Comparison of ENCODE assay signal across 8 cellular contexts in the genomic region with DNA sequence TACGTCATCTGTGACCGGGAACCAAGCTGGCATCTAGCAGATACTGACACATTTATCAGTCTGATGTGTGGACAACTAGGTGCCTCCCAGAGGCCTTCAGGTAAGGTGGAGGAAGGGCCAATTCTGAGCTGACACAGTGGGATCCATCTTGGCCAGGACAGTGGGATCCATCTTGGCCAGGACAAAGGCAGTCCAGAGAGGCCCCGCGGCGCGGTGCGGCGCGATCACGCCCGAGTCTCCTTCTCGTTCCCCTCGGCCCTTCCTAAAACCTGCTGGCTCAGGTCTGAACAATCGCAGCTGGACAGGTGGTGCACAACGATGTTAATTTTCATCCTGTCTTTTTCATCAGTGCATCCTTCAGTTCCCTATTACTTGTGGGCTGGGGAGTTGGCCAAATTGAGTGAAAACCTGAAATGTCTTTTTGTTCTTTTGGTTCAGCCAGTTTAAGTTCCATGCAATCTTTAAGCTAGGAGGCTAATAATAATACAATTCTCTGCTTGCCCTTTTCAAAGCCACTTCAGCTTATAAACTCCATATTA. TPM values are rescaled to one million over a fixed set of nuclear protein-coding genes. Genes with fewer than 3 reads are reported as not detected.
DNase-seq lines count a peak whose midpoint lies in the region; ATAC-seq and TF ChIP-seq lines count a peak whose summit lies in the region.

No MANE protein-coding gene starts in this region.

- H4K8ac ChIP-seq in mesendoderm (ENCODE audit: low read depth, low read length), result no peak overlapping the region

- H3K9me3 Mint-ChIP-seq in CD14-positive monocyte, result peaks cover 0 to 3% (median 0%) of the 10 kb centered on the region in 7 donors

- H3K9me3 ChIP-seq in MM.1S (replicated peaks; ENCODE audit: insufficient read depth, low read length), result no peaks in the 10 kb centered on the region

- H3K4me1 Mint-ChIP-seq in CD14-positive monocyte, result peaks cover 33% of the 10 kb centered on the region

- peaks cover 10% of the 10 kb centered on the region for H3K4me1 ChIP-seq in MM.1S (ENCODE audit: low read length)
- peaks cover 2% of the 10 kb centered on the region for H3K4me1 ChIP-seq in mesendoderm (ENCODE audit: control insufficient read depth, low read depth, low read length)

- no peak overlapping the region for H4K5ac ChIP-seq in mesendoderm (ENCODE audit: low read length)

- no CpG with 5 or more reads among the region's 15 CpGs for WGBS in mesendoderm (ENCODE audit: extremely low coverage, insufficient coverage, low lambda C conversion rate)

- H3K36me3 Mint-ChIP-seq in CD14-positive monocyte, result peaks cover 6 to 19% of the 10 kb centered on the region in 2 donors

- peak overlapping the region; percentile 90; the same call in 1 of the 2 replicates for H3K9ac ChIP-seq in MM.1S (ENCODE audit: low read length)
- peak overlapping the region; percentile 45 for H3K9ac ChIP-seq in mesendoderm (ENCODE audit: low read length)

- peak overlapping the region; percentile 80 to 99 for H3K4me3 Mint-ChIP-seq in CD14-positive monocyte

- peaks cover 43% of the 10 kb centered on the region for H3K79me2 ChIP-seq in MM.1S (ENCODE audit: low read length)
- peaks cover 37% of the 10 kb centered on the region for H3K79me2 ChIP-seq in mesendoderm (ENCODE audit: control insufficient read depth, insufficient read depth, low read length)

- H3K27ac ChIP-seq in MM.1S (ENCODE audit: low read length), result peak overlapping the region; percentile 89; the same call in 1 of the 2 replicates
- peak overlapping the region; percentile 98 for H3K27ac ChIP-seq in angular gyrus (ENCODE audit: low read depth, low read length)
- H3K27ac ChIP-seq in mesendoderm (ENCODE audit: low read depth, low read length), result no peak overlapping the region

- H2AK5ac ChIP-seq in mesendoderm (ENCODE audit: low read length), result no peak overlapping the region

- no peak overlapping the region for H2BK15ac ChIP-seq in mesendoderm (replicated peaks; ENCODE audit: low read depth)

- peak overlapping the region; percentile 99 for H2AFZ ChIP-seq in MM.1S (ENCODE audit: low read length)

- no peak overlapping the region for H2BK5ac ChIP-seq in mesendoderm (ENCODE audit: low read length)

- DNase-seq in CD14-positive monocyte (ENCODE audit: low spot score) (no peak), MM.1S (no peak), mesendoderm (peak; percentile 14), ureter (ENCODE audit: low spot score) (peak; percentile 54), NCI-H2171 (lab: John Stamatoyannopoulos, UW) (no peak), NCI-H446 treated with DMSO at 0.1 percent for 48 hours (lab: John Stamatoyannopoulos, UW) (no peak)

- H4K20me1 ChIP-seq in MM.1S (ENCODE audit: insufficient read depth, low read length), result no peaks in the 10 kb centered on the region

- H3K23ac ChIP-seq in mesendoderm (ENCODE audit: low read length), result no peak overlapping the region

- H3K9me2 ChIP-seq in MM.1S (replicated peaks; ENCODE audit: insufficient read depth, low read length), result no peaks in the 10 kb centered on the region

- H3K18ac ChIP-seq in mesendoderm (ENCODE audit: low read length), result no peak overlapping the region

- intact Hi-C loops in CD14-positive monocyte (cut with micrococcal nuclease), result loop anchor here in 1 of 2 donors (5.0 kb wide), 2 partner anchors 39 to 51 kb away; no protein-coding TSS in a partner anchor

- H3K27me3 Mint-ChIP-seq in CD14-positive monocyte (ENCODE audit: low read depth in 3 of 3), result peaks cover 0 to 2% (median under 1%) of the 10 kb centered on the region in 3 donors

- peak overlapping the region; percentile 4 for H3K4ac ChIP-seq in mesendoderm (ENCODE audit: low read depth, low read length)

- H2BK120ac ChIP-seq in mesendoderm (ENCODE audit: low read depth, low read length), result no peak overlapping the region

- peaks cover 3% of the 10 kb centered on the region for H3K79me1 ChIP-seq in mesendoderm (ENCODE audit: low read length)

- no peak for ATAC-seq in HG03135 (IDR thresholded peaks at IDR 0.05; ENCODE audit: unreplicated experiment)

- H3K56ac ChIP-seq in mesendoderm (ENCODE audit: low read length), result peak overlapping the region; percentile 47

- peaks cover 16% of the 10 kb centered on the region for H3F3A ChIP-seq in MM.1S (ENCODE audit: insufficient read depth, low read length)

- peak overlapping the region; percentile 56 for H3K4me2 ChIP-seq in MM.1S (ENCODE audit: low read depth, low read length)
- H3K4me2 ChIP-seq in mesendoderm (ENCODE audit: low read length), result no peak overlapping the region

- H3K27ac Mint-ChIP-seq in CD14-positive monocyte, result peak overlapping the region; percentile 98 to 100 (median 100)

- no peaks in the 10 kb centered on the region for H3K36me3 ChIP-seq in MM.1S (replicated peaks; ENCODE audit: insufficient read depth, low read length)
- no peaks in the 10 kb centered on the region for H3K36me3 ChIP-seq in mesendoderm (ENCODE audit: control insufficient read depth, insufficient read depth, low read length)

- no peaks in the 10 kb centered on the region for H3K27me3 ChIP-seq in MM.1S (replicated peaks; ENCODE audit: insufficient read depth, low read length)
- no peaks in the 10 kb centered on the region for H3K27me3 ChIP-seq in mesendoderm (ENCODE audit: insufficient read depth, low read length, poor library complexity)

- no peak for TF ChIP-seq CTCF in CD14-positive monocyte (IDR thresholded peaks at IDR 0.05)
- no peak for TF ChIP-seq CTCF in MM.1S (IDR thresholded peaks at IDR 0.05; ENCODE audit: low read length)

- H3K4me3 ChIP-seq in MM.1S (ENCODE audit: low read length) (peak overlapping the region; percentile 99), mesendoderm (ENCODE audit: low read length) (no peak overlapping the region)

RNA-seq across cellular contexts. Expression of gene WSB1, which starts 0.5 kb away (rescaled TPM):
- 100 to 1,000 TPM; 220 to 368 TPM for polyA plus RNA-seq in CD14-positive monocyte
- polyA plus RNA-seq in mesendoderm (2013, experiment 1 of 2), result 54.3 TPM
- polyA plus RNA-seq in mesendoderm (2013, experiment 2 of 2), result 53.7 TPM
- total RNA-seq in ureter, result 204 TPM

Comparison
In these comparisons a context has a peak if more than half of its experiments do, and no peak if none do; other contexts are left out.
1. DNase-seq: peak in mesendoderm (single experiment) and ureter (single experiment); none in CD14-positive monocyte (single experiment), MM.1S (single experiment), NCI-H2171 (single experiment) and NCI-H446 treated with DMSO at 0.1 percent for 48 hours (single experiment).